In the genomic region with DNA sequence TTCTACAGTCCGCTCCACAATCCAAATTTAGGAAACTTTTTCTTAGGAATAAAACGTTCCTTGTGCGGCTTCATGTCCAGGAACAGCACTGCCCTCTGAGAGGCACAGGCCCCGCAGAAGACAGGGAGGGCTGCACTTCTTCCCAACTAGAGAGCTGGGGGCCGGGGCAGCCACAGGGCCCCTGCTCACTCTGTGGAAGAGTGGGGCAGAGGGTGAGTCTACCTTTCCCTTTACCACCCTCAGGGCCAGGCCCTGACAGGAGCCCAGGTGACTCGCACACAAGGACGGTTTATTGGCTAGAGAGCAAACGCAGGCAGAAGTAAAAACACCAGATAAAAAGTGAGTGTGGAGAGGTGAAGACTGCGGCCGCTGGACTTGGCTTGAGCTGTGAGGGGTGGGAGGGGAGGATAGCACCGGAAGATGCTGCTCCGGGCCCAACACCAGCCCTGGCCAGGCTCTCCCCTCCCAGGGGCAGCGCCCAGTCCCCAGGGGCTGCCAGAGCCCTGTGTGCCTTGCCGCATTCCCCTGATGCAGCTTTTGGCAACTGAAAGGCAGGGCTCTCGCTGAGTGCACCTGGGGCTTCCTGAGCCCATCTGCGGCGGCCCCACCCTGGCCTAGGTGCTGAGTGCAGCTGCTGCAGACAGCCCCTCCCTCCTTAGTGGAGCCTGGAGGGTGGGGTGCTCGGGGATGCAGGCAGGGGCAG, we compare ENCODE assay signal across 13 cellular contexts. TPM values are rescaled to one million over a fixed set of nuclear protein-coding genes. Genes with fewer than 3 reads are reported as not detected.
DNase-seq lines count a peak whose midpoint lies in the region; ATAC-seq, FAIRE-seq and TF ChIP-seq lines count a peak whose summit lies in the region.
"Had no signal": no experiment of that assay in that cellular context is flagged by ENCODE, and none has a peak within 500 bp of the region (broad histone marks: within the 10 kb centered on the region; RNA-seq: fewer than 3 reads in every experiment).

No MANE protein-coding gene starts in this region.

- H3K36me3 ChIP-seq in H1 (ENCODE audit: control insufficient read depth in 2 of 4, insufficient read depth in 4 of 4, low read length in 3 of 4) (peaks cover 18 to 52% (median 32%) of the 10 kb centered on the region in 4 experiments), gastrocnemius medialis (peaks cover 0 to 63% of the 10 kb centered on the region in 2 donors), PC-9 (ENCODE audit: low read depth) (0 out of 2 replicates have a peak, but pooled peaks cover 2% of the 10 kb centered on the region)

- no peak overlapping the region for H2BK120ac ChIP-seq in H1 (replicated peaks; ENCODE audit: low read depth, low read length)

- H3K56ac ChIP-seq in H1 (replicated peaks; ENCODE audit: insufficient read length, low read depth, low read length) = no peak overlapping the region

- no peak overlapping the region for H4K5ac ChIP-seq in H1 (ENCODE audit: insufficient read length, low read depth, low read length)

- H3K79me2 ChIP-seq in H1 (ENCODE audit: control insufficient read depth in 1 of 2, insufficient read depth in 2 of 2, low read length in 2 of 2) (no peaks in the 10 kb centered on the region), PC-9 (ENCODE audit: low read depth) (no peaks in the 10 kb centered on the region)

- H4K91ac ChIP-seq in H1 (replicated peaks; ENCODE audit: insufficient read length, low read length) = no peak overlapping the region

- H2AK5ac ChIP-seq in H1 (ENCODE audit: low read depth, low read length) = no peak overlapping the region

- H2BK5ac ChIP-seq in H1 (ENCODE audit: low read depth, low read length) = no peak overlapping the region

- DNase-seq in NCI-H345 (lab: John Stamatoyannopoulos, UW) (peak; percentile 65), H1 (ENCODE audit: low read depth in 1 of 2, low spot score in 2 of 2) (no peak), gastrocnemius medialis (no peak), NCI-H2081 treated with DMSO at 0.1 percent for 48 hours (lab: John Stamatoyannopoulos, UW) (no peak), PC-9 (no peak), SK-N-DZ (ENCODE audit: low spot score) (no peak)
- DNase-seq: stimulated activated CD4-positive, alpha-beta T cell treated with anti-CD3 and anti-CD28 coated beads, Interleukin-2, amount 100 ng/mL, for 24 hours; stimulated activated naive CD4-positive, alpha-beta T cell treated with Interleukin-2 at 50 U/mL for 16 hours; T-helper 1 cell had no signal

- no peak for TF ChIP-seq EP300 in H1 (IDR thresholded peaks at IDR 0.05; ENCODE audit: borderline replicate concordance in 1 of 2, low read depth in 2 of 2, low read length in 2 of 2)

- no TSS peak for BruUV-seq in PC-9 (replicated peaks; lab: Mats Ljungman, UMichigan)

- TF ChIP-seq POLR2A in GM18951 (IDR thresholded peaks at IDR 0.05; ENCODE audit: extremely low read depth, insufficient read depth, insufficient read length) (peak; percentile 16), H1 (IDR thresholded peaks at IDR 0.05; ENCODE audit: control extremely low read depth in 1 of 2, low read depth in 2 of 2, low read length in 2 of 2) (no peak; a peak in 1 of 3 replicates), gastrocnemius medialis (IDR thresholded peaks at IDR 0.05) (no peak)

- WGBS in H1 (ENCODE audit: extremely low coverage in 1 of 2, insufficient coverage in 1 of 2, insufficient read length in 1 of 2, insufficient replicate concordance in 2 of 2, low coverage in 1 of 2, low lambda C conversion rate in 2 of 2, missing lambda C conversion rate in 1 of 2), 2 experiments = 94% methylated on average over 17 of the region's 18 CpGs; no CpG with 5 or more reads in 1 of the 2 experiments

- H3K27me3 ChIP-seq in H1 (replicated peaks in 1 of 4; ENCODE audit: control insufficient read depth in 3 of 4, extremely low read depth in 1 of 4, insufficient read depth in 3 of 4, low read length in 3 of 4) (no peaks in the 10 kb centered on the region), gastrocnemius medialis (no peaks in the 10 kb centered on the region), PC-9 (ENCODE audit: insufficient read depth, low read depth) (no peaks in the 10 kb centered on the region)

- no peak overlapping the region for H3K4me2 ChIP-seq in H1 (ENCODE audit: insufficient read depth in 1 of 2, low read depth in 2 of 2, low read length in 2 of 2)
- no peak overlapping the region for H3K4me2 ChIP-seq in PC-9

- H3K23me2 ChIP-seq in H1 (ENCODE audit: low read depth, low read length) = 0 out of 2 replicates have a peak, but pooled peaks cover 1% of the 10 kb centered on the region

- no peak for TF ChIP-seq RAD21 in H1 (IDR thresholded peaks at IDR 0.05 in 1 of 2, conservative IDR thresholded peaks at IDR 0.05 in 1 of 2; ENCODE audit: low read depth in 2 of 2, low read length in 2 of 2)

- H3K9ac ChIP-seq in H1 (replicated peaks in 1 of 4; ENCODE audit: extremely low read depth in 1 of 4, low read depth in 3 of 4, low read length in 3 of 4) = no peak overlapping the region

- no peak overlapping the region for H2BK20ac ChIP-seq in H1 (ENCODE audit: low read length)

- intact Hi-C loops in gastrocnemius medialis (cut with DNase I; ENCODE audit: low total_unique reads) (loop anchor here (2.0 kb wide), 1 partner anchor 15 kb away; no protein-coding TSS in a partner anchor), PC-9 (cut with micrococcal nuclease; ENCODE audit: unreplicated experiment) (loop anchor here (2.0 to 5.0 kb wide), 2 partner anchors 94 to 609 kb away; no protein-coding TSS in a partner anchor)

- H3K4me1 ChIP-seq in H1 (replicated peaks in 1 of 4; ENCODE audit: control insufficient read depth in 3 of 4, insufficient read depth in 4 of 4, low read length in 3 of 4) = no peaks in the 10 kb centered on the region
- H3K4me1 ChIP-seq in gastrocnemius medialis = peaks cover 15 to 28% of the 10 kb centered on the region in 2 donors
- H3K4me1 ChIP-seq in PC-9 (replicated peaks; ENCODE audit: insufficient read depth) = no peaks in the 10 kb centered on the region

- H4K8ac ChIP-seq in H1 (ENCODE audit: extremely low read depth, insufficient read depth, low read length) = no peak overlapping the region

- no peaks in the 10 kb centered on the region for H3K9me2 ChIP-seq in PC-9 (ENCODE audit: insufficient read depth)

- no peak overlapping the region for H3K14ac ChIP-seq in H1 (ENCODE audit: insufficient read length)

- H3K9me3 ChIP-seq in H1 (ENCODE audit: insufficient read depth in 2 of 2, low read depth in 1 of 2, low read length in 1 of 2) (no peaks in the 10 kb centered on the region), gastrocnemius medialis (no peaks in the 10 kb centered on the region), PC-9 (ENCODE audit: insufficient read depth, low read depth) (no peaks in the 10 kb centered on the region)

- TF ChIP-seq CTCF in H1 (IDR thresholded peaks at IDR 0.05; ENCODE audit: control extremely low read depth in 1 of 3, insufficient read depth in 1 of 3, low read depth in 1 of 3, low read length in 3 of 3) (no peak), gastrocnemius medialis (IDR thresholded peaks at IDR 0.05 in 4 of 5, conservative IDR thresholded peaks at IDR 0.05 in 1 of 5) (no peak), PC-9 (conservative IDR thresholded peaks at IDR 0.05) (no peak)

- FAIRE-seq in H1 (lab: Jason Lieb, UNC) = no peak
- FAIRE-seq: G401.6, GM18507 had no signal

- in situ Hi-C loops in GM18951 (cut with MboI; ENCODE audit: low sequenced_read_pairs, unreplicated experiment) = no loop called here
- in situ Hi-C loops in gastrocnemius medialis (cut with MboI; ENCODE audit: low sequenced_read_pairs in 4 of 4) = no loop called here

- H4K20me1 ChIP-seq in H1 (replicated peaks in 1 of 2; ENCODE audit: control insufficient read depth in 1 of 2, insufficient read depth in 2 of 2, low read length in 2 of 2) (peaks cover 5 to 19% of the 10 kb centered on the region in 2 experiments), PC-9 (ENCODE audit: insufficient read depth) (peaks cover 12% of the 10 kb centered on the region)

- H2BK15ac ChIP-seq in H1 (ENCODE audit: low read length) = no peak overlapping the region

- no peak overlapping the region for H2AFZ ChIP-seq in H1 (ENCODE audit: low read length)
- H2AFZ ChIP-seq in PC-9 = no peak overlapping the region

- CTCF ChIA-PET in H1 (lab: Charles Lee; ENCODE audit: partially characterized antibody) (interaction anchor here (0.6 to 7.8 kb wide), 13 partner anchors 12 to 163 kb away, joined by 3 to 89 read pairs (median 7); a partner anchor contains a TSS), PC-9 (lab: Charles Lee) (interaction anchor here (0.6 to 2.0 kb wide), 2 partner anchors 20 to 777 kb away, joined by 6 to 8 read pairs; a partner anchor contains a TSS)

- no peak overlapping the region for H2BK12ac ChIP-seq in H1 (ENCODE audit: low read depth, low read length)

- peaks cover 44% of the 10 kb centered on the region for H3F3A ChIP-seq in PC-9 (ENCODE audit: insufficient read depth, low read depth)

- H3K23ac ChIP-seq in H1 (ENCODE audit: insufficient read length) = no peak overlapping the region

- peaks cover 2% of the 10 kb centered on the region for H3K79me1 ChIP-seq in H1 (ENCODE audit: low read depth, low read length)

- no peak overlapping the region for H3K4ac ChIP-seq in H1 (replicated peaks; ENCODE audit: insufficient read length, low read depth, low read length)

- POLR2A ChIA-PET in H1 (lab: Charles Lee; ENCODE audit: partially characterized antibody) = interaction anchor here (0.8 to 3.0 kb wide), 8 partner anchors 9 to 188 kb away, joined by 3 to 11 read pairs (median 4); a partner anchor contains a TSS
- POLR2A ChIA-PET in PC-9 (lab: Charles Lee; ENCODE audit: unreplicated experiment) = no interaction called here

- no peak for ATAC-seq in gastrocnemius medialis
- ATAC-seq in GM19023 (IDR thresholded peaks at IDR 0.05; ENCODE audit: unreplicated experiment) = no peak

- H3K18ac ChIP-seq in H1 (ENCODE audit: extremely low read depth, low read length) = no peak overlapping the region

- H3K4me3 ChIP-seq in H1 (ENCODE audit: extremely low read depth in 1 of 4, insufficient read depth in 2 of 4, low read depth in 3 of 4, low read length in 4 of 4) (no peak overlapping the region), gastrocnemius medialis (no peak overlapping the region), PC-9 (no peak overlapping the region)

- H3K27ac ChIP-seq in H1 (ENCODE audit: low read depth, low read length) (no peak overlapping the region), gastrocnemius medialis (peak overlapping the region; percentile 61 to 71 (median 66)), PC-9 (no peak overlapping the region)

RNA-seq across cellular contexts. Expression of a gene that starts 20.2 kb away (rescaled TPM):
- total RNA-seq in H1 (2021; fragmentation: NEBNext Ultra II Directional; extraction: Animal tissue kit (Norgen Biotek cat#: 25700)) = 52.7 and 54.9 TPM in 2 replicates
- 79.9 and 95.9 TPM in 2 replicates for polyA plus RNA-seq in H1 (2011; rRNA removed)
- polyA plus RNA-seq in H1 (2011; cell fraction: cytosol; rRNA removed) = 70.3 TPM
- 212 TPM for polyA plus RNA-seq in H1 (2011; cell fraction: nucleus; rRNA removed)
- 30.6 to 57.9 TPM (median 53.7 TPM) in 4 replicates for polyA plus RNA-seq in H1 (2012, experiment 1 of 2)
- 34.8 TPM for polyA plus RNA-seq in H1 (2012, experiment 2 of 2)
- 32.9 TPM for polyA plus RNA-seq in H1 (2013, experiment 1 of 2)
- polyA plus RNA-seq in H1 (2013, experiment 2 of 2) = 31.8 TPM
- polyA minus RNA-seq in H1 (2011; rRNA and poly(A)+ RNA removed) = 25.4 and 33.3 TPM in 2 replicates
- 31.9 TPM for polyA minus RNA-seq in H1 (2011; cell fraction: cytosol; rRNA and poly(A)+ RNA removed)
- polyA minus RNA-seq in H1 (2011; cell fraction: nucleus; rRNA and poly(A)+ RNA removed) = 44.1 TPM
- 10 to 100 TPM; 33.6 to 55.1 (median 44.1) TPM for total RNA-seq in gastrocnemius medialis
- total RNA-seq in PC-9 (2021) = 184 and 213 TPM in 2 replicates
- 92.3 and 111 TPM in 2 replicates for polyA plus RNA-seq in SK-N-DZ (2014; cell fraction: cytosol; rRNA removed)
- polyA plus RNA-seq in SK-N-DZ (2014; cell fraction: nucleus; rRNA removed) = 585 and 610 TPM in 2 replicates

RNA-seq across cellular contexts. Expression of a gene that starts 28.5 kb away (rescaled TPM):
- total RNA-seq in H1 (2021; fragmentation: NEBNext Ultra II Directional; extraction: Animal tissue kit (Norgen Biotek cat#: 25700)) = 30.9 and 39.0 TPM in 2 replicates
- polyA plus RNA-seq in H1 (2011; rRNA removed) = 24.6 and 36.6 TPM in 2 replicates
- 31.0 TPM for polyA plus RNA-seq in H1 (2011; cell fraction: cytosol; rRNA removed)
- 271 TPM for polyA plus RNA-seq in H1 (2011; cell fraction: nucleus; rRNA removed)
- polyA plus RNA-seq in H1 (2012, experiment 1 of 2) = 23.6 to 37.7 TPM (median 30.3 TPM) in 4 replicates
- polyA plus RNA-seq in H1 (2012, experiment 2 of 2) = 23.7 TPM
- 18.7 TPM for polyA plus RNA-seq in H1 (2013, experiment 1 of 2)
- 16.5 TPM for polyA plus RNA-seq in H1 (2013, experiment 2 of 2)
- 11.5 and 21.2 TPM in 2 replicates for polyA minus RNA-seq in H1 (2011; rRNA and poly(A)+ RNA removed)
- polyA minus RNA-seq in H1 (2011; cell fraction: cytosol; rRNA and poly(A)+ RNA removed) = 8.1 TPM
- 51.4 TPM for polyA minus RNA-seq in H1 (2011; cell fraction: nucleus; rRNA and poly(A)+ RNA removed)
- 10 to 100 TPM in 3 of 4 donors, 1 to 10 TPM in 1; 5.8 to 20.6 (median 18.1) TPM for total RNA-seq in gastrocnemius medialis
- 40.7 and 48.2 TPM in 2 replicates for total RNA-seq in PC-9 (2021)
- 23.2 and 35.4 TPM in 2 replicates for polyA plus RNA-seq in SK-N-DZ (2014; cell fraction: cytosol; rRNA removed)
- polyA plus RNA-seq in SK-N-DZ (2014; cell fraction: nucleus; rRNA removed) = 214 and 304 TPM in 2 replicates

Comparison
In these comparisons a context has a peak if more than half of its experiments do, and no peak if none do; other contexts are left out.
1. H3K27ac ChIP-seq: peak in gastrocnemius medialis (4 of 4); none in H1 (single experiment) and PC-9 (single experiment).